ENCODE assay signal across 21 cellular contexts in the genomic region with DNA sequence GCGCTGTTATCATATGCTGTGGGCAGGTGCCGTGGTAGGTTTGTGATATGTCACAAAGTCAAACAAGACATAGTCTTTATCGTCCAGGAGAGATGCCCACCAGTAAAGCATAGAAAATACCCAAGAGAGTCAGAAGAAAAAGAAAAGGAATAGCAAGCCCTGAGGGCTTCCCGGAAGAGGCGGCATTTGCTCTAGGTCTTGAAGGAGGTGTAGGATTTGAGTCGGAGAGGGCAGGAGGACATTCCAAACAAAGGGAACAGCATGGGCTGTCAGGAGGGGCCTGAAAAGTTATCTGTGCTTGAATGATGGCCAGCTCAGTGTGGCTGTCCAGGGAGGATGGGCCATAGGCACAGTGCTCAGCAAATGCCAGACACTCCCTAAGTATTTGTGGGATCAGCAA. TPM values are rescaled to one million over a fixed set of nuclear protein-coding genes. Genes with fewer than 3 reads are reported as not detected.
DNase-seq lines count a peak whose midpoint lies in the region; ATAC-seq, FAIRE-seq and TF ChIP-seq lines count a peak whose summit lies in the region.
"Had no signal": no experiment of that assay in that cellular context is flagged by ENCODE, and none has a peak within 500 bp of the region (broad histone marks: within the 10 kb centered on the region; RNA-seq: fewer than 3 reads in every experiment).

No MANE protein-coding gene starts in this region.

- ATAC-seq in left cardiac atrium (peak; percentile 14 to 24), Right ventricle myocardium superior (ENCODE audit: poor library complexity) (no peak), foreskin keratinocyte (no peak)
- ATAC-seq: GM12878 had no signal

- H3K4me3 ChIP-seq in HEK293 (ENCODE audit: low read depth, low read length) (no peak overlapping the region), endothelial cell of umbilical vein (replicated peaks in 1 of 3; ENCODE audit: insufficient read depth in 1 of 3, low read depth in 1 of 3, low read length in 3 of 3) (no peak overlapping the region)
- H3K4me3 ChIP-seq: BLaER1, GM12878 had no signal

- peaks cover 56% of the 10 kb centered on the region for H3K79me2 ChIP-seq in endothelial cell of umbilical vein (ENCODE audit: control insufficient read depth, insufficient read depth, low read length)

- no peak for TF ChIP-seq CTCF in HEK293 (tag by site-specific recombination; IDR thresholded peaks at IDR 0.05)
- TF ChIP-seq CTCF in endothelial cell of umbilical vein (IDR thresholded peaks at IDR 0.05; ENCODE audit: extremely low read depth in 1 of 2, insufficient read depth in 1 of 2, low read depth in 1 of 2, low read length in 2 of 2) = no peak
- no peak for TF ChIP-seq CTCF in foreskin keratinocyte (conservative IDR thresholded peaks at IDR 0.05)

- H3K9me1 ChIP-seq in endothelial cell of umbilical vein (replicated peaks; ENCODE audit: control insufficient read depth, extremely low read depth, insufficient read depth, low read length) = no peaks in the 10 kb centered on the region

- no peak for TF ChIP-seq POLR2A in endothelial cell of umbilical vein (IDR thresholded peaks at IDR 0.05; ENCODE audit: low read depth, low read length)

- H3K27ac ChIP-seq in HEK293 (ENCODE audit: extremely low read depth, low read depth, low read length) (no peak overlapping the region), endothelial cell of umbilical vein (ENCODE audit: insufficient read depth, low read depth, low read length) (no peak overlapping the region), foreskin keratinocyte (no peak overlapping the region)
- H3K27ac ChIP-seq: BLaER1, KMS-11 had no signal

- H3K4me2 ChIP-seq in endothelial cell of umbilical vein (ENCODE audit: insufficient read depth, low read length) = no peak overlapping the region
- H3K4me2 ChIP-seq: BLaER1, KMS-11 had no signal

- dilution Hi-C loops in endothelial cell of umbilical vein (cut with MboI; ENCODE audit: extremely low pct_ligation_motif_present, low sequenced_read_pairs) = no loop called here

- intact Hi-C loops in left cardiac atrium (cut with DNase I) = no loop called here
- intact Hi-C loops in Right ventricle myocardium superior (cut with DNase I) = no loop called here
- intact Hi-C loops in endothelial cell of umbilical vein (cut with micrococcal nuclease) = no loop called here

- H2AFZ ChIP-seq in endothelial cell of umbilical vein (ENCODE audit: low read depth, low read length) = no peak overlapping the region

- H3K36me3 ChIP-seq in HEK293 (ENCODE audit: control insufficient read depth in 2 of 2, insufficient read depth in 1 of 2, low read length in 2 of 2) = no peaks in the 10 kb centered on the region
- H3K36me3 ChIP-seq in endothelial cell of umbilical vein (ENCODE audit: control insufficient read depth in 2 of 2, extremely low read depth in 1 of 2, insufficient read depth in 2 of 2, low read length in 2 of 2) = no peaks in the 10 kb centered on the region
- H3K36me3 ChIP-seq: BLaER1 had no signal

- H3K27me3 ChIP-seq in endothelial cell of umbilical vein (ENCODE audit: control insufficient read depth in 2 of 2, insufficient read depth in 2 of 2, low read length in 2 of 2) (no peaks in the 10 kb centered on the region), foreskin keratinocyte (peaks cover 29% of the 10 kb centered on the region)
- H3K27me3 ChIP-seq: BLaER1 had no signal

- POLR2A ChIA-PET in HEK293 (lab: Yijun Ruan, JAX) = no interaction called here
- POLR2A ChIA-PET in endothelial cell of umbilical vein (lab: Charles Lee) = no interaction called here

- no peak overlapping the region for H3K9ac ChIP-seq in endothelial cell of umbilical vein (replicated peaks; ENCODE audit: extremely low read depth, insufficient read depth, low read length)
- H3K9ac ChIP-seq: BLaER1, KMS-11 had no signal

- FAIRE-seq in endothelial cell of umbilical vein (lab: Jason Lieb, UNC) (peak; percentile 42), urothelium cell line (lab: Jason Lieb, UNC) (peak; percentile 65)
- FAIRE-seq: GM12878, H54, HTR-8/SVneo had no signal

- H4K20me1 ChIP-seq in endothelial cell of umbilical vein (replicated peaks; ENCODE audit: control insufficient read depth, extremely low read depth, insufficient read depth, low read length) = no peaks in the 10 kb centered on the region
- H4K20me1 ChIP-seq: BLaER1 had no signal

- no TSS peak for BruUV-seq in endothelial cell of umbilical vein (replicated peaks; lab: Mats Ljungman, UMichigan)

- H3K9me3 ChIP-seq in HEK293 (ENCODE audit: control insufficient read depth, insufficient read depth, low read depth, low read length) (no peaks in the 10 kb centered on the region), endothelial cell of umbilical vein (replicated peaks; ENCODE audit: control insufficient read depth, insufficient read depth, low read length) (no peaks in the 10 kb centered on the region)
- H3K9me3 ChIP-seq: BLaER1 had no signal

- DNase-seq in left cardiac atrium (no peak), Right ventricle myocardium superior (no peak), endothelial cell of umbilical vein (ENCODE audit: low read depth, low spot score) (no peak), urothelium cell line (ENCODE audit: low spot score) (no peak), foreskin keratinocyte (no peak), islet precursor cell (no peak)
- DNase-seq: CD4-positive, CD25-positive, alpha-beta regulatory T cell; DMS153; GDM1; MM.1S; NCI-H1694; NCI-H446 treated with DMSO at 0.1 percent for 48 hours; NCI-H526; RPMI8226; SHP77 had no signal

- peaks cover 2% of the 10 kb centered on the region; the same call in 1 of the 2 replicates for H3K4me1 ChIP-seq in HEK293 (ENCODE audit: control insufficient read depth, insufficient read depth, low read length)
- peaks cover 58% of the 10 kb centered on the region for H3K4me1 ChIP-seq in endothelial cell of umbilical vein (ENCODE audit: control insufficient read depth, extremely low read depth, insufficient read depth, low read length)
- H3K4me1 ChIP-seq in foreskin keratinocyte = no peaks in the 10 kb centered on the region

- CTCF ChIA-PET in HEK293 (lab: Yijun Ruan, JAX) (interaction anchor here (0.6 to 1.1 kb wide), 2 partner anchors 43 to 1527 kb away, joined by 3 read pairs; no protein-coding TSS in a partner anchor), endothelial cell of umbilical vein (lab: Charles Lee) (interaction anchor here (1.9 to 2.0 kb wide), 2 partner anchors 20 to 71 kb away, joined by 4 to 5 read pairs; no protein-coding TSS in a partner anchor)

TF ChIP-seq in HEK293, 187 proteins besides CTCF, POLR2A, EP300 and RAD21:
- TF ChIP-seq ZNF596 (tag by site-specific recombination; IDR thresholded peaks at IDR 0.05) = no peak
- 0 out of 2 replicates have a peak, but pooled peaks have one; percentile 32 for TF ChIP-seq ZBTB48 (tag by site-specific recombination; IDR thresholded peaks at IDR 0.05)

TF ChIP-seq in endothelial cell of umbilical vein, 7 proteins besides CTCF, POLR2A, EP300 and RAD21:
- TF ChIP-seq MYC (IDR thresholded peaks at IDR 0.05; ENCODE audit: low read depth, low read length) (no peak), POLR2AphosphoS5 (IDR thresholded peaks at IDR 0.05; ENCODE audit: insufficient read depth, low read depth, low read length) (no peak), FOS (IDR thresholded peaks at IDR 0.05; ENCODE audit: borderline replicate concordance, insufficient read depth, low read length) (no peak), EZH2 (IDR thresholded peaks at IDR 0.05; ENCODE audit: borderline replicate concordance, low read depth, low read length, severe bottlenecking) (no peak)
- TF ChIP-seq, protein P1, sequence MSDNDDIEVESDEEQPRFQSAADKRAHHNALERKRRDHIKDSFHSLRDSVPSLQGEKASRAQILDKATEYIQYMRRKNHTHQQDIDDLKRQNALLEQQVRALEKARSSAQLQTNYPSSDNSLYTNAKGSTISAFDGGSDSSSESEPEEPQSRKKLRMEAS (IDR thresholded peaks at IDR 0.05; ENCODE audit: insufficient read depth, insufficient read length) = no peak

RNA-seq across cellular contexts. Expression of gene COL13A1, which starts 42.2 kb away (rescaled TPM):
- 1 to 10 TPM; 3.8 to 6.7 TPM for total RNA-seq in left cardiac atrium
- total RNA-seq in Right ventricle myocardium superior = 0.89 TPM
- total RNA-seq in endothelial cell of umbilical vein = 26.7 and 47.5 TPM in 2 replicates
- polyA plus RNA-seq in endothelial cell of umbilical vein = 14.5 and 21.4 TPM in 2 replicates
- 33.6 and 39.5 TPM in 2 replicates for polyA plus RNA-seq in endothelial cell of umbilical vein (2011; cell fraction: cytosol; rRNA removed)
- 87.2 and 116 TPM in 2 replicates for polyA plus RNA-seq in endothelial cell of umbilical vein (2011; cell fraction: nucleus; rRNA removed)
- 13.5 and 39.8 TPM in 2 replicates for polyA plus RNA-seq in endothelial cell of umbilical vein (2012)
- polyA minus RNA-seq in endothelial cell of umbilical vein = 15.4 and 23.6 TPM in 2 replicates
- polyA minus RNA-seq in endothelial cell of umbilical vein (2011; cell fraction: cytosol; rRNA and poly(A)+ RNA removed) = not detected
- polyA minus RNA-seq in endothelial cell of umbilical vein (2011; cell fraction: nucleus; rRNA and poly(A)+ RNA removed) = 29.4 and 33.3 TPM in 2 replicates
- total RNA-seq in foreskin keratinocyte = 2.0 and 2.7 TPM in 2 replicates
- polyA plus RNA-seq in foreskin keratinocyte = 1.3 and 2.4 TPM in 2 replicates
- total RNA-seq: CD4-positive, CD25-positive, alpha-beta regulatory T cell; GM12878 had no signal
- polyA plus RNA-seq: CD4-positive, CD25-positive, alpha-beta regulatory T cell had no signal

Comparison
In these comparisons a context has a peak if more than half of its experiments do, and no peak if none do; other contexts are left out.
1. ATAC-seq: peak in left cardiac atrium (2 of 2); none in Right ventricle myocardium superior (single experiment) and foreskin keratinocyte (single experiment).